ENCODE assay signal across 25 cellular contexts in the genomic region with DNA sequence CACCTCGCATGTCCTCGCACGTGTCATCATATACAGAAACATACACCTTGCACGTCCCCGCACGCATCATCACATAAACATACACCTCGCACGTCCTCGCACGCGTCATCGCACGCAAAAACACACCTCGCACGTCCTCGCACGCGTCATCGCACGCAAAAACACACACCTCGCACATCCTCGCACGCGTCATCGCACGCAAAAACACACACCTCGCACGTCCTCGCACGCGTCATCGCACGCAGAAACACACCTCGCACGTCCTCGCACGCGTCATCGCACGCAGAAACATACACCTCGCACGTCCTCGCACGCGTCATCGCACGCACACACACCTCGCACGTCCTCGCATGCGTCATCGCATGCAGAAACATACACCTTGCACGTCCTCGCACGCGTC. TPM values are rescaled to one million over a fixed set of nuclear protein-coding genes. Genes with fewer than 3 reads are reported as not detected.
"Had no signal": no experiment of that assay in that cellular context is flagged by ENCODE, and none has a peak within 500 bp of the region (broad histone marks: within the 10 kb centered on the region; RNA-seq: fewer than 3 reads in every experiment).

No MANE protein-coding gene starts in this region.

- H3K27ac ChIP-seq: dorsolateral prefrontal cortex, epithelial cell of prostate, esophagus muscularis mucosa, foreskin keratinocyte, gastroesophageal sphincter, neutrophil, pancreas, right lobe of liver, thoracic aorta, tibial nerve, upper lobe of right lung, vagina had no signal

- H3K36me3 ChIP-seq: neutrophil, pancreas, right lobe of liver, upper lobe of right lung, vagina had no signal

- H3K27ac Mint-ChIP-seq: memory B cell; natural killer cell; stimulated activated naive B cell treated with anti-CD40 and anti-IgM and Interleukin-4, amounts not matched to agents 10 μg/mL and 1 μg/mL and 100 μg/mL, for 72 hours; stimulated activated naive CD8-positive, alpha-beta T cell treated with anti-CD3 and anti-CD28 coated beads, Interleukin-15, Interleukin-2, amounts not matched to agents 100 ng/mL and 50 ng/mL, for 24 hours had no signal

- H3K9me3 ChIP-seq: esophagus muscularis mucosa, gastroesophageal sphincter, neutrophil, pancreas, right lobe of liver, thoracic aorta, tibial nerve, upper lobe of right lung, vagina had no signal

- H3K4me1 ChIP-seq: foreskin keratinocyte, pancreas, right lobe of liver, upper lobe of right lung had no signal

- H3K36me3 Mint-ChIP-seq: memory B cell; natural killer cell; stimulated activated naive B cell treated with anti-CD40 and anti-IgM and Interleukin-4, amounts not matched to agents 10 μg/mL and 1 μg/mL and 100 μg/mL, for 72 hours had no signal

- H3K4me1 Mint-ChIP-seq: stimulated activated naive B cell treated with anti-CD40 and anti-IgM and Interleukin-4, amounts not matched to agents 10 μg/mL and 1 μg/mL and 100 μg/mL, for 72 hours had no signal

- FAIRE-seq: colon, keratinocyte, pancreas, small intestine had no signal

- ATAC-seq: foreskin keratinocyte; gastroesophageal sphincter; left lobe of liver; natural killer cell; pancreas; right lobe of liver; stimulated activated naive B cell treated with anti-CD40 and anti-IgM and Interleukin-4, amounts not matched to agents 10 μg/mL and 1 μg/mL and 100 μg/mL, for 72 hours; upper lobe of right lung had no signal

- H3K4me3 ChIP-seq: dorsolateral prefrontal cortex, esophagus muscularis mucosa, gastroesophageal sphincter, lung, pancreas, right lobe of liver, thoracic aorta, tibial nerve, upper lobe of right lung, vagina had no signal

- DNase-seq: dorsolateral prefrontal cortex; effector CD4-positive, alpha-beta T cell; foreskin keratinocyte; natural killer cell; right lobe of liver; small intestine; stimulated activated CD4-positive, alpha-beta T cell treated with anti-CD3 and anti-CD28 coated beads, Interleukin-15, amount 100 ng/mL, for 24 hours; stimulated activated CD4-positive, alpha-beta T cell treated with anti-CD3 and anti-CD28 coated beads, Interleukin-2, amount 100 ng/mL, for 48 hours; stimulated activated naive B cell treated with anti-CD40 and anti-IgM and Interleukin-4, amounts not matched to agents 10 μg/mL and 1 μg/mL and 100 μg/mL, for 72 hours; upper lobe of right lung had no signal

- H3K9me3 Mint-ChIP-seq: natural killer cell; stimulated activated naive CD8-positive, alpha-beta T cell treated with anti-CD3 and anti-CD28 coated beads, Interleukin-15, Interleukin-2, amounts not matched to agents 100 ng/mL and 50 ng/mL, for 24 hours had no signal

- H3K4me3 Mint-ChIP-seq: memory B cell; natural killer cell; stimulated activated naive B cell treated with anti-CD40 and anti-IgM and Interleukin-4, amounts not matched to agents 10 μg/mL and 1 μg/mL and 100 μg/mL, for 72 hours; stimulated activated naive CD8-positive, alpha-beta T cell treated with anti-CD3 and anti-CD28 coated beads, Interleukin-15, Interleukin-2, amounts not matched to agents 100 ng/mL and 50 ng/mL, for 24 hours had no signal

- H3K27me3 Mint-ChIP-seq: stimulated activated naive CD8-positive, alpha-beta T cell treated with anti-CD3 and anti-CD28 coated beads, Interleukin-15, Interleukin-2, amounts not matched to agents 100 ng/mL and 50 ng/mL, for 24 hours had no signal

- H3K27me3 ChIP-seq: esophagus muscularis mucosa, foreskin keratinocyte, gastroesophageal sphincter, neutrophil, pancreas, right lobe of liver, tibial nerve, upper lobe of right lung, vagina had no signal

RNA-seq across cellular contexts. Expression of a gene that starts 16.7 kb away (rescaled TPM):
- polyA plus RNA-seq: fibroblast of lung had no signal
